ENCODE assay signal across 1 cellular context in genomic region chr6:116100419-116101297, GRCh38.
A peak's percentile ranks its signal among the peaks of the same experiment; 100 is the strongest.
TF ChIP-seq lines count a peak whose summit lies in the region.

NT5DC1 (plus strand) TSS chr6:116100853; CDS start chr6:116100931, 78 bp downstream.

TF ChIP-seq in GM12878, 131 proteins besides CTCF, POLR2A, EP300 and RAD21 (continued from another document):
- TF ChIP-seq, protein P1, sequence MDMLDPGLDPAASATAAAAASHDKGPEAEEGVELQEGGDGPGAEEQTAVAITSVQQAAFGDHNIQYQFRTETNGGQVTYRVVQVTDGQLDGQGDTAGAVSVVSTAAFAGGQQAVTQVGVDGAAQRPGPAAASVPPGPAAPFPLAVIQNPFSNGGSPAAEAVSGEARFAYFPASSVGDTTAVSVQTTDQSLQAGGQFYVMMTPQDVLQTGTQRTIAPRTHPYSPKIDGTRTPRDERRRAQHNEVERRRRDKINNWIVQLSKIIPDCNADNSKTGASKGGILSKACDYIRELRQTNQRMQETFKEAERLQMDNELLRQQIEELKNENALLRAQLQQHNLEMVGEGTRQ (IDR thresholded peaks at IDR 0.05; ENCODE audit: borderline replicate concordance, low read depth, low read length), result no peak
- TF ChIP-seq EED (IDR thresholded peaks at IDR 0.05; ENCODE audit: low read depth), result 0 out of 2 replicates have a peak, but pooled peaks have one; percentile 17
